19 cellular contexts compared by ENCODE assay signal in the genomic region with DNA sequence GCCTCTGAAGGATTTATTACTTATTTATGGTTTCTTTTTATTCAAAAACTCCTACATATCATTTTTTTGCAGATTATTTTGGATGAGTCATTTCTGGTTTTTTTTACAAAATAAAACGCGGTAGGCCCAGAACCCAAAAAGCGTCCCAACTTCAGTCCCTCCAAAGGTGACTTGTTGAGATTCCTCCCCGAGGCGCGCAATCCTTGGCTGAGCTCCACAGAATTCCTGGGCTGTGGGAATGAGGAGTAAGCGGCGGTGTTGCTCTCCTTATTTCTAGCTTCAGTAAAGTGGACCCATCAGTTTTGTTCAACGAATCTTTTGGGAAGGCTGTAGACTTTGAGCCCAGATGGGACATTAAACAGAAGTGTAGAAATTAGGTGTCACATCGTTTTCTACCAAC.
DNase-seq lines count a peak whose midpoint lies in the region; ATAC-seq and TF ChIP-seq lines count a peak whose summit lies in the region.
"Had no signal": no experiment of that assay in that cellular context is flagged by ENCODE, and none has a peak within 500 bp of the region (broad histone marks: within the 10 kb centered on the region; RNA-seq: fewer than 3 reads in every experiment).

No MANE protein-coding gene starts in this region.

- CTCF ChIA-PET in MCF 10A (lab: Yijun Ruan, JAX) = interaction anchor here (1.0 kb wide), 1 partner anchor 24 kb away, joined by 3 read pairs; no protein-coding TSS in a partner anchor

- H2AK5ac ChIP-seq in trophoblast cell (ENCODE audit: low read length) = no peak overlapping the region

- no peak overlapping the region for H3K4me3 Mint-ChIP-seq in MCF 10A (ENCODE audit: unreplicated experiment)
- H3K4me3 Mint-ChIP-seq: CD4-positive, alpha-beta T cell; GM23338; HFFc6 had no signal

- no peak overlapping the region for H3K23ac ChIP-seq in trophoblast cell (ENCODE audit: low read length)

- no peak overlapping the region for H4K8ac ChIP-seq in trophoblast cell (ENCODE audit: low read depth, low read length)

- intact Hi-C loops in MCF 10A (cut with micrococcal nuclease) = no loop called here

- no peak overlapping the region for H3K9ac ChIP-seq in trophoblast cell (ENCODE audit: low read length)

- H3K4me3 ChIP-seq in fibroblast of villous mesenchyme (ENCODE audit: low read depth, low read length) (no peak overlapping the region), trophoblast cell (ENCODE audit: low read depth, low read length) (no peak overlapping the region)
- H3K4me3 ChIP-seq: A549, GM12878, GM23338 had no signal

- DNase-seq in Daoy (ENCODE audit: low read depth) (peak; percentile 9), MCF 10A (ENCODE audit: unreplicated experiment) (peak; percentile 5), fibroblast of villous mesenchyme (ENCODE audit: low read depth) (peak; percentile 3), trophoblast cell (peak; percentile 51 to 57), NCI-H2171 (lab: John Stamatoyannopoulos, UW) (no peak)
- no peak for DNase-seq in stimulated activated CD4-positive, alpha-beta T cell treated with anti-CD3 and anti-CD28 coated beads, Interleukin-4, amount 100 ng/mL, for 4 hours
- DNase-seq: AML-193; CD4-positive, alpha-beta T cell; DMS153; DMS79 treated with DMSO at 0.1 percent for 48 hours; EL; HFFc6 had no signal

- BruUV-seq in MCF 10A (replicated peaks; lab: Mats Ljungman, UMichigan) = no TSS peak

- H3K79me2 ChIP-seq in trophoblast cell (ENCODE audit: control insufficient read depth, insufficient read depth, low read length, poor library complexity) = no peaks in the 10 kb centered on the region

- no peak overlapping the region for H3K4ac ChIP-seq in trophoblast cell (ENCODE audit: low read depth, low read length)

- H3K4me2 ChIP-seq in trophoblast cell (ENCODE audit: low read length) = no peak overlapping the region
- H3K4me2 ChIP-seq: A549, GM23338 had no signal

- no peak overlapping the region for H4K91ac ChIP-seq in trophoblast cell (ENCODE audit: low read depth, low read length)

- no peaks in the 10 kb centered on the region for H3K9me3 Mint-ChIP-seq in MCF 10A (ENCODE audit: unreplicated experiment)
- H3K9me3 Mint-ChIP-seq: HFFc6 had no signal

- H3K27ac Mint-ChIP-seq in MCF 10A (ENCODE audit: low read depth, unreplicated experiment) = no peak overlapping the region
- H3K27ac Mint-ChIP-seq: CD4-positive, alpha-beta T cell; GM23338; HFFc6 had no signal

- ATAC-seq in HG02759 (IDR thresholded peaks at IDR 0.05; ENCODE audit: unreplicated experiment) = no peak
- ATAC-seq: GM12878, GM23338, HCT116 had no signal

- TF ChIP-seq CTCF in MCF 10A (IDR thresholded peaks at IDR 0.05; ENCODE audit: unreplicated experiment) (no peak), fibroblast of villous mesenchyme (IDR thresholded peaks at IDR 0.05; ENCODE audit: insufficient read depth, low read depth, low read length) (no peak)

- H3K79me1 ChIP-seq in trophoblast cell (ENCODE audit: low read length) = no peaks in the 10 kb centered on the region

- POLR2A ChIA-PET in MCF 10A (lab: Yijun Ruan, JAX) = interaction anchor here (0.7 kb wide), 1 partner anchor 33 kb away, joined by 3 read pairs; no protein-coding TSS in a partner anchor

- H3K18ac ChIP-seq in trophoblast cell (ENCODE audit: low read length) = no peak overlapping the region

- no peak overlapping the region for H4K12ac ChIP-seq in trophoblast cell (ENCODE audit: low read depth, low read length)

- no peaks in the 10 kb centered on the region for H3K4me1 ChIP-seq in trophoblast cell (ENCODE audit: control insufficient read depth in 1 of 2, insufficient read depth in 2 of 2, low read length in 2 of 2)
- H3K4me1 ChIP-seq: A549 had no signal

- WGBS in trophoblast cell (ENCODE audit: extremely low coverage, insufficient coverage, insufficient read length) = no CpG with 5 or more reads among the region's 10 CpGs

- H3K36me3 ChIP-seq in trophoblast cell (ENCODE audit: control insufficient read depth in 1 of 2, insufficient read depth in 2 of 2, low read length in 2 of 2) = no peaks in the 10 kb centered on the region

- H3K4me1 Mint-ChIP-seq in MCF 10A (ENCODE audit: insufficient read depth, unreplicated experiment) = no peaks in the 10 kb centered on the region

- no peak overlapping the region for H2BK5ac ChIP-seq in trophoblast cell (ENCODE audit: low read depth, low read length, poor library complexity)

- peaks cover 8% of the 10 kb centered on the region for H3K27me3 Mint-ChIP-seq in MCF 10A (ENCODE audit: insufficient read depth, unreplicated experiment)
- H3K27me3 Mint-ChIP-seq: CD4-positive, alpha-beta T cell had no signal

- no peaks in the 10 kb centered on the region for H3K9me3 ChIP-seq in trophoblast cell (ENCODE audit: insufficient read depth, low read depth, low read length)
- H3K9me3 ChIP-seq: A549 had no signal

- H2BK120ac ChIP-seq in trophoblast cell (ENCODE audit: insufficient read depth, low read length, poor library complexity) = no peak overlapping the region

- no peaks in the 10 kb centered on the region for H3K27me3 ChIP-seq in trophoblast cell (ENCODE audit: insufficient read depth, low read length)

- no peak overlapping the region for H2AFZ ChIP-seq in trophoblast cell (ENCODE audit: insufficient read depth, low read length, poor library complexity)
- H2AFZ ChIP-seq: GM23338 had no signal

- no peak overlapping the region for H2BK12ac ChIP-seq in trophoblast cell (ENCODE audit: low read length)

- H3K27ac ChIP-seq in trophoblast cell (ENCODE audit: low read depth, low read length) = no peak overlapping the region
- H3K27ac ChIP-seq: 22Rv1, A549, C4-2B had no signal

- no peak overlapping the region for H3K14ac ChIP-seq in trophoblast cell (ENCODE audit: low read length)

- H3K36me3 Mint-ChIP-seq in MCF 10A (ENCODE audit: insufficient read depth, unreplicated experiment) = no peaks in the 10 kb centered on the region

Comparison
In these comparisons a context has a peak if more than half of its experiments do, and no peak if none do; other contexts are left out.
1. DNase-seq: peak in Daoy (single experiment), MCF 10A (single experiment), fibroblast of villous mesenchyme (single experiment) and trophoblast cell (2 of 2); none in NCI-H2171 (single experiment) and stimulated activated CD4-positive, alpha-beta T cell treated with anti-CD3 and anti-CD28 coated beads, Interleukin-4, amount 100 ng/mL, for 4 hours (0 of 2).